ENCODE assay signal across 24 cellular contexts in genomic region chr15:93438310-93438709, GRCh38.
"Had no signal": no experiment of that assay in that cellular context is flagged by ENCODE, and none has a peak within 500 bp of the region (broad histone marks: within the 10 kb centered on the region; RNA-seq: fewer than 3 reads in every experiment).

No MANE protein-coding gene starts in this region.

- H3K36me3 Mint-ChIP-seq: activated naive CD4-positive, alpha-beta T cell treated with anti-CD3 and anti-CD28 coated beads, Interleukin-2, amount 10 ng/mL, durations not matched to agents 7 days and 5 days; activated naive CD4-positive, alpha-beta T cell treated with anti-CD3 and anti-CD28 coated beads, Interleukin-2, amount 50 U/mL, for 72 hours; activated naive CD8-positive, alpha-beta T cell treated with anti-CD3 and anti-CD28 coated beads, Interleukin-2, amount 10 ng/mL, durations not matched to agents 7 days and 5 days had no signal

- H3K27ac Mint-ChIP-seq: activated CD4-positive, alpha-beta memory T cell treated with anti-CD3 and anti-CD28 coated beads, Interleukin-2, amount 10 ng/mL, durations not matched to agents 7 days and 5 days; activated naive CD4-positive, alpha-beta T cell treated with anti-CD3 and anti-CD28 coated beads, Interleukin-2, amount 10 ng/mL, durations not matched to agents 7 days and 5 days; activated naive CD4-positive, alpha-beta T cell treated with anti-CD3 and anti-CD28 coated beads, Interleukin-2, amount 50 U/mL, for 72 hours; activated naive CD8-positive, alpha-beta T cell treated with anti-CD3 and anti-CD28 coated beads, Interleukin-2, amount 10 ng/mL, durations not matched to agents 7 days and 5 days; activated T-cell treated with anti-CD3 and anti-CD28 coated beads, Interleukin-2, amount 50 U/mL, for 24 hours; activated T-cell treated with anti-CD3 and anti-CD28 coated beads, Interleukin-2, amount 50 U/mL, for 72 hours; brain had no signal

- FAIRE-seq: frontal cortex had no signal

- H3K27ac ChIP-seq: ascending aorta, breast epithelium, cardiac muscle cell, colonic mucosa had no signal

- H3K4me1 Mint-ChIP-seq: activated CD4-positive, alpha-beta memory T cell treated with anti-CD3 and anti-CD28 coated beads, Interleukin-2, amount 10 ng/mL, durations not matched to agents 7 days and 5 days; activated naive CD4-positive, alpha-beta T cell treated with anti-CD3 and anti-CD28 coated beads, Interleukin-2, amount 10 ng/mL, durations not matched to agents 7 days and 5 days; activated naive CD8-positive, alpha-beta T cell treated with anti-CD3 and anti-CD28 coated beads, Interleukin-2, amount 10 ng/mL, durations not matched to agents 7 days and 5 days; brain had no signal

- H3K27me3 Mint-ChIP-seq: brain had no signal

- H3K4me3 ChIP-seq: ascending aorta, breast epithelium, cardiac muscle cell, colonic mucosa had no signal

- H3K4me1 ChIP-seq: ascending aorta, breast epithelium, colonic mucosa had no signal

- H3K9me3 ChIP-seq: ascending aorta, breast epithelium, colonic mucosa had no signal

- ATAC-seq: activated naive CD4-positive, alpha-beta T cell treated with anti-CD3 and anti-CD28 coated beads, Interleukin-2, amount 50 U/mL, for 72 hours; activated T-cell treated with anti-CD3 and anti-CD28 coated beads, Interleukin-2, amount 50 U/mL, for 72 hours; esophagus mucosa had no signal

- H3K27me3 ChIP-seq: ascending aorta, breast epithelium, colonic mucosa had no signal

- H3K36me3 ChIP-seq: ascending aorta, breast epithelium, cardiac muscle cell, colonic mucosa had no signal

- DNase-seq: activated CD4-positive, alpha-beta memory T cell treated with anti-CD3 and anti-CD28 coated beads, Interleukin-2, amount 10 ng/mL, durations not matched to agents 7 days and 5 days; activated CD4-positive, alpha-beta T cell treated with anti-CD3 and anti-CD28 coated beads for 48 hours; activated CD8-positive, alpha-beta memory T cell treated with anti-CD3 and anti-CD28 coated beads, Interleukin-2, amount 50 U/mL, for 48 hours; activated gamma-delta T cell; activated naive CD4-positive, alpha-beta T cell; activated naive CD4-positive, alpha-beta T cell treated with anti-CD3 and anti-CD28 coated beads, Interleukin-2, amount 10 ng/mL, durations not matched to agents 7 days and 5 days; activated naive CD8-positive, alpha-beta T cell treated with anti-CD3 and anti-CD28 coated beads, Interleukin-2, amount 10 ng/mL, durations not matched to agents 7 days and 5 days; activated T-cell treated with anti-CD3 and anti-CD28 coated beads for 4 hours; activated T-cell treated with anti-CD3 and anti-CD28 coated beads, Interleukin-2, amount 50 U/mL, for 24 hours; activated T-cell treated with anti-CD3 and anti-CD28 coated beads, Interleukin-2, amount 50 U/mL, for 72 hours; central memory CD4-positive, alpha-beta T cell; cerebellar nuclear complex; colonic mucosa; effector CD8-positive, alpha-beta T cell; foreskin fibroblast; head of caudate nucleus; T-helper 2 cell had no signal

- H3K4me3 Mint-ChIP-seq: activated CD4-positive, alpha-beta memory T cell treated with anti-CD3 and anti-CD28 coated beads, Interleukin-2, amount 10 ng/mL, durations not matched to agents 7 days and 5 days; activated naive CD4-positive, alpha-beta T cell treated with anti-CD3 and anti-CD28 coated beads, Interleukin-2, amount 10 ng/mL, durations not matched to agents 7 days and 5 days; activated naive CD8-positive, alpha-beta T cell treated with anti-CD3 and anti-CD28 coated beads, Interleukin-2, amount 10 ng/mL, durations not matched to agents 7 days and 5 days; activated T-cell treated with anti-CD3 and anti-CD28 coated beads, Interleukin-2, amount 50 U/mL, for 24 hours; activated T-cell treated with anti-CD3 and anti-CD28 coated beads, Interleukin-2, amount 50 U/mL, for 72 hours; brain had no signal

- H3K9me3 Mint-ChIP-seq: activated CD4-positive, alpha-beta memory T cell treated with anti-CD3 and anti-CD28 coated beads, Interleukin-2, amount 10 ng/mL, durations not matched to agents 7 days and 5 days; activated naive CD8-positive, alpha-beta T cell treated with anti-CD3 and anti-CD28 coated beads, Interleukin-2, amount 10 ng/mL, durations not matched to agents 7 days and 5 days; activated T-cell treated with anti-CD3 and anti-CD28 coated beads, Interleukin-2, amount 50 U/mL, for 24 hours had no signal
